1 cellular context compared by ENCODE assay signal in genomic region chr2:218727502-218728165, GRCh38.
A peak's percentile ranks its signal among the peaks of the same experiment; 100 is the strongest.
TF ChIP-seq lines count a peak whose summit lies in the region.

No MANE protein-coding gene starts in this region.

TF ChIP-seq in HepG2, 621 proteins besides CTCF, POLR2A, EP300 and RAD21 (continued from another document):
- TF ChIP-seq ZNF362 (CRISPR knock-in tag; IDR thresholded peaks at IDR 0.05; ENCODE audit: borderline replicate concordance), result peak; percentile 66; the same call in 1 of the 2 replicates
- no peak for TF ChIP-seq ZNF562 (CRISPR knock-in tag; IDR thresholded peaks at IDR 0.05; ENCODE audit: borderline replicate concordance)
- no peak for TF ChIP-seq ZNF20 (CRISPR knock-in tag; IDR thresholded peaks at IDR 0.05)
- TF ChIP-seq FOXA1 (IDR thresholded peaks at IDR 0.05), result no peak
- TF ChIP-seq FOXA1 (CRISPR knock-in tag; IDR thresholded peaks at IDR 0.05), result peak; percentile 66
- no peak for TF ChIP-seq ZNF747 (CRISPR knock-in tag; IDR thresholded peaks at IDR 0.05; ENCODE audit: borderline replicate concordance)
- TF ChIP-seq SMC3 (IDR thresholded peaks at IDR 0.05; ENCODE audit: low read length), result peak; percentile 97
- TF ChIP-seq KDM1A (CRISPR knock-in tag; IDR thresholded peaks at IDR 0.05), result no peak
- no peak for TF ChIP-seq PBX3 (CRISPR knock-in tag; IDR thresholded peaks at IDR 0.05; ENCODE audit: borderline replicate concordance)
- TF ChIP-seq FOSL2 (CRISPR knock-in tag; IDR thresholded peaks at IDR 0.05), result no peak
- TF ChIP-seq ZBTB44 (CRISPR knock-in tag; IDR thresholded peaks at IDR 0.05), result no peak
- 0 out of 2 replicates have a peak, but pooled peaks have one; percentile 33 for TF ChIP-seq ZNF331 (CRISPR knock-in tag; IDR thresholded peaks at IDR 0.05)
- TF ChIP-seq MBD4 (IDR thresholded peaks at IDR 0.05; ENCODE audit: borderline replicate concordance, low read length), result no peak
- TF ChIP-seq ZNF18 (CRISPR knock-in tag; IDR thresholded peaks at IDR 0.05; ENCODE audit: insufficient replicate concordance), result peak; percentile 99
- no peak for TF ChIP-seq CCAR2 (optimal IDR thresholded peaks at IDR 0.05; ENCODE audit: low read depth, low read length)
- no peak for TF ChIP-seq ZNF567 (CRISPR knock-in tag; IDR thresholded peaks at IDR 0.05; ENCODE audit: borderline replicate concordance)
- 0 out of 2 replicates have a peak, but pooled peaks have one; percentile 24 for TF ChIP-seq SAP130 (CRISPR knock-in tag; IDR thresholded peaks at IDR 0.05; ENCODE audit: low read depth)
- TF ChIP-seq TFDP2 (CRISPR knock-in tag; IDR thresholded peaks at IDR 0.05), result no peak
- no peak for TF ChIP-seq RNF2 (conservative IDR thresholded peaks at IDR 0.05; ENCODE audit: low read depth)
- TF ChIP-seq ZGPAT (CRISPR knock-in tag; IDR thresholded peaks at IDR 0.05), result no peak
- TF ChIP-seq MIXL1 (CRISPR knock-in tag; IDR thresholded peaks at IDR 0.05), result 0 out of 2 replicates have a peak, but pooled peaks have one; percentile 20
- 0 out of 2 replicates have a peak, but pooled peaks have one; percentile 39 for TF ChIP-seq THAP11 (CRISPR knock-in tag; IDR thresholded peaks at IDR 0.05)
- 0 out of 2 replicates have a peak, but pooled peaks have one; percentile 18 for TF ChIP-seq GATAD2A (CRISPR knock-in tag; IDR thresholded peaks at IDR 0.05)
- TF ChIP-seq DR1 (CRISPR knock-in tag; IDR thresholded peaks at IDR 0.05), result no peak
- no peak for TF ChIP-seq NFYB (CRISPR knock-in tag; IDR thresholded peaks at IDR 0.05)
- TF ChIP-seq TBL1XR1 (IDR thresholded peaks at IDR 0.05; ENCODE audit: borderline replicate concordance, low read length, partially characterized antibody), result no peak
- no peak for TF ChIP-seq AGO2 (optimal IDR thresholded peaks at IDR 0.05; ENCODE audit: low read depth, low read length)
- TF ChIP-seq BCL3 (CRISPR knock-in tag; IDR thresholded peaks at IDR 0.05), result no peak
- TF ChIP-seq CERS6 (CRISPR knock-in tag; IDR thresholded peaks at IDR 0.05), result no peak
- no peak for TF ChIP-seq LCORL (IDR thresholded peaks at IDR 0.05)
- TF ChIP-seq LCORL (CRISPR knock-in tag; IDR thresholded peaks at IDR 0.05), result no peak
- no peak for TF ChIP-seq STAT6 (CRISPR knock-in tag; IDR thresholded peaks at IDR 0.05; ENCODE audit: borderline replicate concordance)
- TF ChIP-seq MXI1 (IDR thresholded peaks at IDR 0.05; ENCODE audit: borderline replicate concordance, low read depth, low read length), result no peak
- no peak for TF ChIP-seq ARNTL (CRISPR knock-in tag; IDR thresholded peaks at IDR 0.05)
- TF ChIP-seq CHD2 (IDR thresholded peaks at IDR 0.05; ENCODE audit: low read depth, low read length), result no peak
- 0 out of 2 replicates have a peak, but pooled peaks have one; percentile 11 for TF ChIP-seq RARA (CRISPR knock-in tag; IDR thresholded peaks at IDR 0.05)
- no peak for TF ChIP-seq ETV6 (CRISPR knock-in tag; conservative IDR thresholded peaks at IDR 0.05)
- TF ChIP-seq HES4 (CRISPR knock-in tag; IDR thresholded peaks at IDR 0.05; ENCODE audit: borderline replicate concordance), result no peak
- no peak for TF ChIP-seq HCFC1 (IDR thresholded peaks at IDR 0.05; ENCODE audit: low read depth, low read length)
- TF ChIP-seq ZNF124 (CRISPR knock-in tag; IDR thresholded peaks at IDR 0.05), result no peak
- no peak for TF ChIP-seq MTERF4 (CRISPR knock-in tag; IDR thresholded peaks at IDR 0.05)
- TF ChIP-seq PRDM15 (CRISPR knock-in tag; IDR thresholded peaks at IDR 0.05), result no peak
- no peak for TF ChIP-seq ZNF34 (CRISPR knock-in tag; IDR thresholded peaks at IDR 0.05; ENCODE audit: borderline replicate concordance)
